8 cellular contexts compared by ENCODE assay signal in genomic region chr14:91415794-91416743, GRCh38. TPM values are rescaled to one million over a fixed set of nuclear protein-coding genes. Genes with fewer than 3 reads are reported as not detected.
A peak's percentile ranks its signal among the peaks of the same experiment; 100 is the strongest.
DNase-seq lines count a peak whose midpoint lies in the region; ATAC-seq and TF ChIP-seq lines count a peak whose summit lies in the region.

No MANE protein-coding gene starts in this region.

- H3K4me1 ChIP-seq in prostate gland (replicated peaks), result peaks cover 7% of the 10 kb centered on the region

- H3K27ac ChIP-seq in KOPT-K1 (ENCODE audit: low read depth, low read length, poor library complexity, severe bottlenecking) (peak overlapping the region; percentile 96), prostate gland (peak overlapping the region; percentile 75 to 79)

- intact Hi-C loops in prostate gland (cut with DNase I), result no loop called here

- WGBS in prostate gland, result 36% methylated on average over 18 of the region's 18 CpGs

- TF ChIP-seq CTCF in epithelial cell of esophagus (IDR thresholded peaks at IDR 0.05; ENCODE audit: insufficient read depth, low read depth, low read length, missing control alignments), result no peak
- TF ChIP-seq CTCF in prostate gland (IDR thresholded peaks at IDR 0.05), result peak in 1 of 4 experiments; percentile 8

- H3K4me3 ChIP-seq in epithelial cell of esophagus (ENCODE audit: low read length) (peak overlapping the region; percentile 76), prostate gland (peak overlapping the region; percentile 61 to 65)

- DNase-seq in epithelial cell of esophagus (ENCODE audit: low read depth) (peak; percentile 85), prostate gland (ENCODE audit: low spot score) (peak; percentile 41), COR-L47 (lab: John Stamatoyannopoulos, UW) (no peak), AG08395 (ENCODE audit: low spot score) (no peak)

- peak; percentile 59 for ATAC-seq in GM21786 (IDR thresholded peaks at IDR 0.05; ENCODE audit: unreplicated experiment)
- peak; percentile 51 to 54 for ATAC-seq in activated CD4-positive, CD25-positive, alpha-beta regulatory T cell treated with anti-CD3 and anti-CD28 coated beads, Interleukin-2, amount 50 U/mL, for 24 hours

- H3K9me3 ChIP-seq in KOPT-K1 (ENCODE audit: insufficient read depth, low read length, poor library complexity, severe bottlenecking), result no peaks in the 10 kb centered on the region
- no peaks in the 10 kb centered on the region for H3K9me3 ChIP-seq in prostate gland

- no peaks in the 10 kb centered on the region for H3K27me3 ChIP-seq in prostate gland (replicated peaks; ENCODE audit: insufficient read depth)

- H3K36me3 ChIP-seq in KOPT-K1 (ENCODE audit: insufficient read depth, low read length), result peaks cover 38% of the 10 kb centered on the region
- no peaks in the 10 kb centered on the region for H3K36me3 ChIP-seq in prostate gland

- TF ChIP-seq POLR2A in GM15510 (IDR thresholded peaks at IDR 0.05; ENCODE audit: borderline replicate concordance, extremely low read depth, insufficient read length) (peak; percentile 48), prostate gland (IDR thresholded peaks at IDR 0.05) (peak; percentile 6)

RNA-seq across cellular contexts. Expression of gene CCDC88C, which starts 1.6 kb away (rescaled TPM):
- 10 to 100 TPM; 32.5 to 54.4 TPM for total RNA-seq in prostate gland

Comparison
In these comparisons a context has a peak if more than half of its experiments do, and no peak if none do; other contexts are left out.
1. DNase-seq: peak in epithelial cell of esophagus (single experiment) and prostate gland (single experiment); none in COR-L47 (single experiment) and AG08395 (single experiment).